ENCODE assay signal across 8 cellular contexts in the genomic region with DNA sequence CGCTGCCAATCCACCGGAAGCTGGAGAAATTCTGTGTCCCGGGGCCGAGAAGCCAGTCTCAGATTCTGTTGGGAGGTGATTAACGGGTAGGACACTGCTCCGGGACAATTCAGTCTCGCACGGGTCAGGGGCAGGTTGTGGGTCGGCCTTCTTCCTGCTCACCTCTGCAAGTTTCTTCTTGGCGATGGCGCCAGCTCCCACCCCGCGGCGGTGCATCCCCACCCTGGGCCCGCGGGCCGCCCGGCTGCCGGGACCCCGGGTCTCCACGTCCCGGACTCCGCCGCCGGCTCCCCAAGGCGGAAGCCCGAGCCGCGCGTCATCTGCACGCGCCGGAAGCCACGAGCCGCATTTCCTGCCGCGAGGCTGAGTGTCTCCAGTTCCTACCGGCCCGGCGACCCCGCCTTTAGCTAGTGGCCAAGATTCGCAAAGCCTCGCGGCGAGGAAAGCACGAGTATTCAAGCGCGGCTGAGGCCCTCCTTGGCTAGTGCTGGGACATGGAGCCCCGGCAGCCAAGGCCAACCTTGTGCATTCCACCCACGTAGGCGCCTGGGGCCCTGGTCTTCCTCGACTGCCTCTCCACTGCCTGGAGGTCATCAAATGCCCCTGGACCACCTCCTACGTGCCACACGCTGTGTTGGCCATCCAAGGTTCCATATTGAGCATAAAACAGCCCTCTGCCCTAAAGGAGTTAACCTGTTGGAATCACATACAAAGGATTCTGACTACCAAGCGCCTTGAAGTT. TPM values are rescaled to one million over a fixed set of nuclear protein-coding genes. Genes with fewer than 3 reads are reported as not detected.
DNase-seq lines count a peak whose midpoint lies in the region; ATAC-seq and TF ChIP-seq lines count a peak whose summit lies in the region.

Gene SNF8, minus strand, starts transcription at position 324 of the 742 bp plus-strand sequence. Its CDS starts 108 bp downstream, at position 216.

- H3K9ac ChIP-seq in IMR-90 (ENCODE audit: low read depth, low read length), result peak within 1 kb of the TSS; percentile 89

- H3K9me1 ChIP-seq in IMR-90 (ENCODE audit: insufficient read depth, low read length), result no peaks in the 10 kb centered on the region

- peak within 1 kb of the TSS; percentile 94 for H3K4me2 ChIP-seq in IMR-90 (ENCODE audit: low read depth, low read length)
- H3K4me2 ChIP-seq in OCI-LY7 (ENCODE audit: low read length), result peak within 1 kb of the TSS; percentile 92

- intact Hi-C loops in IMR-90 (cut with micrococcal nuclease) (loop anchor here (1.0 kb wide), 3 partner anchors 28 to 88 kb away; partner anchors contain the start of gene IGF2BP1), OCI-LY7 (cut with micrococcal nuclease; ENCODE audit: unreplicated experiment) (no loop called here)

- peak within 1 kb of the TSS; percentile 93 for H2BK5ac ChIP-seq in IMR-90 (ENCODE audit: low read depth, low read length, poor library complexity, severe bottlenecking)

- H3K18ac ChIP-seq in IMR-90 (ENCODE audit: low read depth, low read length), result peak within 1 kb of the TSS; percentile 30; the same call in 1 of the 2 replicates

- peak within 1 kb of the TSS; percentile 100 for H4K8ac ChIP-seq in IMR-90 (ENCODE audit: low read depth in 2 of 2, low read length in 2 of 2)

- 2% methylated on average over 26 of the region's 55 CpGs; no CpG with 5 or more reads in 1 of the 2 experiments for WGBS in IMR-90 (ENCODE audit: extremely low coverage in 2 of 2, insufficient read length in 1 of 2), 2 experiments

- H2BK15ac ChIP-seq in IMR-90 (ENCODE audit: low read depth, low read length), result peak within 1 kb of the TSS; percentile 37; the same call in 1 of the 3 replicates

- H2BK20ac ChIP-seq in IMR-90 (ENCODE audit: low read depth, low read length), result no peak within 1 kb of the TSS

- peak within 1 kb of the TSS; percentile 95 for H2AFZ ChIP-seq in IMR-90 (replicated peaks; ENCODE audit: low read length, poor library complexity)
- H2AFZ ChIP-seq in OCI-LY7 (ENCODE audit: low read length), result peak within 1 kb of the TSS; percentile 96

- H3K27ac ChIP-seq in IMR-90 (ENCODE audit: insufficient read depth, low read length), result peak within 1 kb of the TSS; percentile 98
- H3K27ac ChIP-seq in OCI-LY7 (ENCODE audit: low read depth, low read length, poor library complexity, severe bottlenecking), result peak within 1 kb of the TSS; percentile 57

- peak within 1 kb of the TSS; percentile 100 for H4K5ac ChIP-seq in IMR-90 (ENCODE audit: low read depth, low read length)

- TF ChIP-seq RAD21 in IMR-90 (IDR thresholded peaks at IDR 0.05; ENCODE audit: low read length), result no peak

- H3K14ac ChIP-seq in IMR-90 (replicated peaks; ENCODE audit: low read depth, low read length), result peak within 1 kb of the TSS; percentile 78

- H3K9me3 ChIP-seq in IMR-90 (ENCODE audit: control insufficient read depth, insufficient read depth, low read length) (no peaks in the 10 kb centered on the region), OCI-LY7 (ENCODE audit: low read length) (no peaks in the 10 kb centered on the region), mononuclear cell (ENCODE audit: low read depth, low read length) (no peaks in the 10 kb centered on the region)

- DNase-seq in D341Med (ENCODE audit: low spot score) (peak; percentile 100), IMR-90 (peak; percentile 88), OCI-LY7 (ENCODE audit: low spot score) (peak; percentile 93), activated T-cell treated with anti-CD3 and anti-CD28 coated beads for 24 hours (ENCODE audit: low read depth) (peak; percentile 91), epithelial cell of esophagus (ENCODE audit: low read depth) (peak; percentile 90)
- DNase-seq in stimulated activated CD8-positive, alpha-beta memory T cell treated with anti-CD3 and anti-CD28 coated beads, Interleukin-2, amount 100 ng/mL, for 48 hours (ENCODE audit: low read depth in 2 of 2), result peak; percentile 90 to 93

- H3K4me3 ChIP-seq in IMR-90 (ENCODE audit: insufficient read depth, low read depth, low read length), result peak within 1 kb of the TSS; percentile 88
- H3K4me3 ChIP-seq in OCI-LY7 (ENCODE audit: low read depth, low read length, poor library complexity, severe bottlenecking), result peak within 1 kb of the TSS; percentile 95
- peak within 1 kb of the TSS; percentile 96 for H3K4me3 ChIP-seq in epithelial cell of esophagus (ENCODE audit: low read length)
- H3K4me3 ChIP-seq in mononuclear cell (ENCODE audit: low read length), result peak within 1 kb of the TSS; percentile 99

- peaks cover 15% of the 10 kb centered on the region for H3K36me3 ChIP-seq in IMR-90 (ENCODE audit: control insufficient read depth, insufficient read depth, low read length)
- peaks cover 13% of the 10 kb centered on the region for H3K36me3 ChIP-seq in OCI-LY7 (ENCODE audit: insufficient read depth, low read length)

- POLR2A ChIA-PET in IMR-90 (lab: Charles Lee; ENCODE audit: unreplicated experiment), result interaction anchor here (0.5 to 1.2 kb wide), 3 partner anchors 13 to 88 kb away, joined by 3 to 4 read pairs (median 3); no protein-coding TSS in a partner anchor
- POLR2A ChIA-PET in OCI-LY7 (lab: Charles Lee), result interaction anchor here (0.6 to 1.0 kb wide), 4 partner anchors 14 to 59 kb away, joined by 3 to 4 read pairs (median 4); no protein-coding TSS in a partner anchor

- H4K91ac ChIP-seq in IMR-90 (ENCODE audit: insufficient read depth, low read depth, low read length), result peak within 1 kb of the TSS; percentile 93

- peak; percentile 80 for ATAC-seq in GM21526 (IDR thresholded peaks at IDR 0.05; ENCODE audit: low FRiP score, unreplicated experiment)
- peak; percentile 98 for ATAC-seq in IMR-90 (ENCODE audit: low read depth)

- peak; percentile 91 for TF ChIP-seq POLR2A in IMR-90 (IDR thresholded peaks at IDR 0.05; ENCODE audit: low read depth, low read length)

- dilution Hi-C loops in IMR-90 (cut with HindIII; ENCODE audit: low sequenced_read_pairs, unreplicated experiment), result no loop called here

- in situ Hi-C loops in IMR-90 (cut with MboI; ENCODE audit: low sequenced_read_pairs), result loop anchor here (5.0 kb wide), 1 partner anchor 58 kb away; no protein-coding TSS in a partner anchor

- H2AK5ac ChIP-seq in IMR-90 (ENCODE audit: low read depth, low read length), result peak within 1 kb of the TSS; percentile 96

- no peaks in the 10 kb centered on the region for H4K20me1 ChIP-seq in IMR-90 (ENCODE audit: insufficient read depth, low read length)
- H4K20me1 ChIP-seq in OCI-LY7 (ENCODE audit: insufficient read depth, low read length), result no peaks in the 10 kb centered on the region

- peaks cover 12 to 34% of the 10 kb centered on the region in 2 experiments for H3K79me1 ChIP-seq in IMR-90 (ENCODE audit: low read depth in 1 of 2, low read length in 2 of 2)

- H3K27me3 ChIP-seq in IMR-90 (ENCODE audit: control insufficient read depth, insufficient read depth, low read length) (no peaks in the 10 kb centered on the region), mononuclear cell (ENCODE audit: insufficient read depth, low read length) (no peaks in the 10 kb centered on the region)

- CTCF ChIA-PET in IMR-90 (lab: Yijun Ruan, JAX) (no interaction called here), OCI-LY7 (lab: Charles Lee; ENCODE audit: unreplicated experiment) (no interaction called here)

- peaks cover 13% of the 10 kb centered on the region; the same call in 1 of the 2 replicates for H3K79me2 ChIP-seq in OCI-LY7 (ENCODE audit: insufficient read depth, low read depth, low read length)

- peak within 1 kb of the TSS; percentile 88 for H2AK9ac ChIP-seq in IMR-90 (replicated peaks; ENCODE audit: low read depth, low read length, poor library complexity)

- BruUV-seq in IMR-90 (replicated peaks; lab: Mats Ljungman, UMichigan) (TSS peak; percentile 85), OCI-LY7 (replicated peaks; lab: Mats Ljungman, UMichigan) (TSS peak; percentile 98)

- no peaks in the 10 kb centered on the region for H3K9me2 ChIP-seq in OCI-LY7 (ENCODE audit: insufficient read depth, low read length)

- peak within 1 kb of the TSS; percentile 64 for H3K56ac ChIP-seq in IMR-90 (ENCODE audit: extremely low read depth, insufficient read depth, low read length)

- H3K4ac ChIP-seq in IMR-90 (ENCODE audit: low read depth, low read length), result peak within 1 kb of the TSS; percentile 97

- H3K4me1 ChIP-seq in IMR-90 (ENCODE audit: control insufficient read depth, insufficient read depth, low read length) (peaks cover 8% of the 10 kb centered on the region), OCI-LY7 (ENCODE audit: insufficient read depth, low read length, poor library complexity, severe bottlenecking) (peaks cover 14% of the 10 kb centered on the region), mononuclear cell (ENCODE audit: insufficient read depth, low read length) (peaks cover 29% of the 10 kb centered on the region)

- peak within 1 kb of the TSS; percentile 74; the same call in 1 of the 2 replicates for H3K23ac ChIP-seq in IMR-90 (ENCODE audit: low read depth, low read length)

- H2BK120ac ChIP-seq in IMR-90 (ENCODE audit: low read depth, low read length), result peak within 1 kb of the TSS; percentile 41

- TF ChIP-seq CTCF in IMR-90 (conservative IDR thresholded peaks at IDR 0.05; ENCODE audit: low read depth, low read length), result no peak
- no peak for TF ChIP-seq CTCF in OCI-LY7 (conservative IDR thresholded peaks at IDR 0.05; ENCODE audit: low read length)
- no peak for TF ChIP-seq CTCF in epithelial cell of esophagus (IDR thresholded peaks at IDR 0.05; ENCODE audit: insufficient read depth, low read depth, low read length, missing control alignments)

TF ChIP-seq in IMR-90, 13 proteins besides CTCF, POLR2A, EP300 and RAD21 (continues in another document):
- TF ChIP-seq USF2 (IDR thresholded peaks at IDR 0.05; ENCODE audit: low read depth, low read length) (peak; percentile 58), MAZ (IDR thresholded peaks at IDR 0.05; ENCODE audit: borderline replicate concordance, low read depth, low read length) (peak; percentile 70; the same call in 1 of the 2 replicates), MAFK (IDR thresholded peaks at IDR 0.05; ENCODE audit: low read depth, low read length) (no peak), CEBPB (IDR thresholded peaks at IDR 0.05; ENCODE audit: low read depth, low read length) (no peak), MXI1 (IDR thresholded peaks at IDR 0.05; ENCODE audit: borderline replicate concordance, low read depth, low read length) (peak; percentile 87; the same call in 1 of the 2 replicates)

RNA-seq across cellular contexts. Expression of gene SNF8, which starts in this region (rescaled TPM):
- 171 and 191 TPM in 2 replicates for total RNA-seq in IMR-90 (2012; rRNA removed)
- polyA plus RNA-seq in IMR-90 (2012; rRNA removed), result 178 and 181 TPM in 2 replicates
- polyA plus RNA-seq in IMR-90 (2012; cell fraction: cytosol; rRNA removed), result 229 and 242 TPM in 2 replicates
- 106 and 120 TPM in 2 replicates for polyA plus RNA-seq in IMR-90 (2012; cell fraction: nucleus; rRNA removed; ENCODE audit: low replicate concordance)
- total RNA-seq in OCI-LY7 (2014; rRNA removed; shearing (Covaris generic)), result 45.8 and 57.2 TPM in 2 replicates
- 73.3 and 92.2 TPM in 2 replicates for total RNA-seq in OCI-LY7 (2022)
- total RNA-seq in mononuclear cell, result 31.4 TPM

Comparison
In these comparisons a context has a peak if more than half of its experiments do, and no peak if none do; other contexts are left out.
1. Peak in every context shown above with its lines: DNase-seq, ATAC-seq, H3K4me3 ChIP-seq and H3K27ac ChIP-seq.